ENCODE assay signal across 1 cellular context in the genomic region with DNA sequence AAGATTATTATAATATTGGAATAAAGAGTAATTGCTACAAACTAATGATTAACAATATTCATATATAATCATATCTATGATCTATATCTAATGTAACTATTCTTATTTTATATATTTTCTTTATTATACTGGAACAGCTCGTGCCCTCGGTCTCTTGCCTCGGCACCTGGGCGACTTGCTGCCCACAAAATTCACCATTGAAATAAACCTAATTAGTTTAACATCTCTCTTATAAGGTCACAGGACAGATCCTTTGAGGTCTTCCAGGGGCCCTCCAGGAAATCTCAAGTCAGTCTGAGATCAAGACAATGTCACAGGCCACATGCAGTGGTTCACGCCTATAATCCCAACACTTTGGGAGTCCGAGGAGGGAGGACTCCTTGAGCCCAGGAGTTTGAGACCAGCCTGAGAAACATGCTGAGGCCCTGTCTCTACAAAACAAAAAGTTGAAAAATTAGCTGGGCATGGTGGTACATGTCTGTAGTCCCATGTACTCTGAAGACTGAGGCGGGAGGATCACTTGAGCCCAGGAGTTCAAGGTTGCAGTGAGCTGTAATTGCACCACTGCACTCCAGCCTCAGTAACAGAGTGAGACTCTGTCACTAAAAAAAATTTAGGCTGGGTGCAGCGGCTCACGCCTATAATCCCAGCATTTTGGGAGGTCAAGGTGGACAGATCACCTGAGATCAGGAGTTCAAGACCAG.
TF ChIP-seq lines count a peak whose summit lies in the region.

No MANE protein-coding gene starts in this region.

TF ChIP-seq in IMR-90, 13 proteins besides CTCF, POLR2A, EP300 and RAD21 (continued from another document):
- TF ChIP-seq, protein P1, sequence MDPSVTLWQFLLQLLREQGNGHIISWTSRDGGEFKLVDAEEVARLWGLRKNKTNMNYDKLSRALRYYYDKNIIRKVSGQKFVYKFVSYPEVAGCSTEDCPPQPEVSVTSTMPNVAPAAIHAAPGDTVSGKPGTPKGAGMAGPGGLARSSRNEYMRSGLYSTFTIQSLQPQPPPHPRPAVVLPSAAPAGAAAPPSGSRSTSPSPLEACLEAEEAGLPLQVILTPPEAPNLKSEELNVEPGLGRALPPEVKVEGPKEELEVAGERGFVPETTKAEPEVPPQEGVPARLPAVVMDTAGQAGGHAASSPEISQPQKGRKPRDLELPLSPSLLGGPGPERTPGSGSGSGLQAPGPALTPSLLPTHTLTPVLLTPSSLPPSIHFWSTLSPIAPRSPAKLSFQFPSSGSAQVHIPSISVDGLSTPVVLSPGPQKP (IDR thresholded peaks at IDR 0.05; ENCODE audit: borderline replicate concordance, low read depth, low read length) = no peak
- no peak for TF ChIP-seq RFX5 (IDR thresholded peaks at IDR 0.05; ENCODE audit: low read depth, low read length)
- TF ChIP-seq, protein P2, sequence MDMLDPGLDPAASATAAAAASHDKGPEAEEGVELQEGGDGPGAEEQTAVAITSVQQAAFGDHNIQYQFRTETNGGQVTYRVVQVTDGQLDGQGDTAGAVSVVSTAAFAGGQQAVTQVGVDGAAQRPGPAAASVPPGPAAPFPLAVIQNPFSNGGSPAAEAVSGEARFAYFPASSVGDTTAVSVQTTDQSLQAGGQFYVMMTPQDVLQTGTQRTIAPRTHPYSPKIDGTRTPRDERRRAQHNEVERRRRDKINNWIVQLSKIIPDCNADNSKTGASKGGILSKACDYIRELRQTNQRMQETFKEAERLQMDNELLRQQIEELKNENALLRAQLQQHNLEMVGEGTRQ (IDR thresholded peaks at IDR 0.05; ENCODE audit: low read depth, low read length) = no peak
